Comparison of ENCODE assay signal across 18 cellular contexts in genomic region chr6:33591633-33592032, GRCh38. TPM values are rescaled to one million over a fixed set of nuclear protein-coding genes. Genes with fewer than 3 reads are reported as not detected.
DNase-seq lines count a peak whose midpoint lies in the region; ATAC-seq and TF ChIP-seq lines count a peak whose summit lies in the region.
"Had no signal": no experiment of that assay in that cellular context is flagged by ENCODE, and none has a peak within 500 bp of the region (broad histone marks: within the 10 kb centered on the region; RNA-seq: fewer than 3 reads in every experiment).

No MANE protein-coding gene starts in this region.

- H3K9me2 ChIP-seq in PC-3 (replicated peaks; ENCODE audit: low read length) = no peaks in the 10 kb centered on the region

- H3K4me2 ChIP-seq in PC-3 (ENCODE audit: low read length) = no peak overlapping the region

- no peaks in the 10 kb centered on the region for H3K9me3 ChIP-seq in CD4-positive, alpha-beta T cell (ENCODE audit: control insufficient read depth, low read length)
- H3K9me3 ChIP-seq in PC-3 (ENCODE audit: low read length) = no peaks in the 10 kb centered on the region
- no peaks in the 10 kb centered on the region for H3K9me3 ChIP-seq in esophagus squamous epithelium
- no peaks in the 10 kb centered on the region for H3K9me3 ChIP-seq in skeletal muscle tissue (ENCODE audit: control insufficient read depth in 3 of 3, low read length in 3 of 3)
- H3K9me3 ChIP-seq: mucosa of descending colon had no signal

- POLR2A ChIA-PET in CD4-positive, alpha-beta T cell (lab: Charles Lee) = interaction anchor here (0.9 to 2.0 kb wide), 3 partner anchors 21 to 102 kb away, joined by 3 to 6 read pairs (median 4); no protein-coding TSS in a partner anchor
- POLR2A ChIA-PET in PC-3 (lab: Charles Lee; ENCODE audit: unreplicated experiment) = no interaction called here

- no peaks in the 10 kb centered on the region for H3K27me3 ChIP-seq in CD4-positive, alpha-beta T cell (ENCODE audit: control insufficient read depth, insufficient read depth, low read length)
- H3K27me3 ChIP-seq in PC-3 (ENCODE audit: low read length) (no peaks in the 10 kb centered on the region), esophagus squamous epithelium (peaks cover 0 to 13% (median 0%) of the 10 kb centered on the region in 4 donors), skeletal muscle tissue (ENCODE audit: control insufficient read depth in 3 of 3, insufficient read depth in 3 of 3, low read length in 3 of 3) (no peaks in the 10 kb centered on the region)

- no peak for DNase-seq in CD4-positive, alpha-beta T cell
- DNase-seq in PC-3 (no peak), esophagus squamous epithelium (lab: John Stamatoyannopoulos, UW) (no peak), NCI-H1436 (lab: John Stamatoyannopoulos, UW) (no peak), midbrain (lab: John Stamatoyannopoulos, UW) (no peak), GM19240 (ENCODE audit: insufficient read length, low spot score) (no peak)
- DNase-seq: activated CD8-positive, alpha-beta memory T cell treated with anti-CD3 and anti-CD28 coated beads for 24 hours; activated effector memory CD4-positive, alpha-beta T cell treated with Interleukin-2 at 50 U/mL for 16 hours; anterior cingulate cortex; DMS153; glutamatergic neuron; mucosa of descending colon; NCI-H187 treated with DMSO at 0.1 percent for 48 hours; NCI-H524; stimulated activated CD4-positive, alpha-beta T cell treated with anti-CD3 and anti-CD28 coated beads, Interleukin-12 subunit alpha, Interleukin-12 subunit beta, amount 100 ng/mL, for 4 hours had no signal

- H3K79me2 ChIP-seq in PC-3 (ENCODE audit: low read length) = no peaks in the 10 kb centered on the region

- H3K4me1 ChIP-seq in PC-3 (ENCODE audit: insufficient read depth, low read length) (peaks cover 37% of the 10 kb centered on the region), esophagus squamous epithelium (peaks cover 17 to 38% (median 24%) of the 10 kb centered on the region in 3 donors), skeletal muscle tissue (ENCODE audit: control insufficient read depth in 3 of 3, insufficient read depth in 3 of 3, low read length in 3 of 3) (peaks cover 25 to 36% (median 27%) of the 10 kb centered on the region in 3 donors)

- H3K27ac ChIP-seq in CD4-positive, alpha-beta T cell (ENCODE audit: low read depth, low read length) = no peak overlapping the region
- H3K27ac ChIP-seq in PC-3 (ENCODE audit: low read length) = peak overlapping the region; percentile 93
- H3K27ac ChIP-seq in esophagus squamous epithelium = peak overlapping the region in 3 of 4 donors; percentile 75 to 88 (median 80)
- H3K27ac ChIP-seq in skeletal muscle tissue (ENCODE audit: low read depth, low read length) = peak overlapping the region; percentile 96

- TF ChIP-seq POLR2A in esophagus squamous epithelium (IDR thresholded peaks at IDR 0.05) = no peak

- CTCF ChIA-PET in CD4-positive, alpha-beta T cell (lab: Charles Lee) = interaction anchor here (1.3 kb wide), 1 partner anchor 109 kb away, joined by 6 read pairs; no protein-coding TSS in a partner anchor
- CTCF ChIA-PET in PC-3 (lab: Charles Lee) = no interaction called here

- H3K27ac Mint-ChIP-seq in CD4-positive, alpha-beta T cell = peak overlapping the region; percentile 73

- ATAC-seq in CD4-positive, alpha-beta T cell (ENCODE audit: poor library complexity) = no peak
- ATAC-seq in PC-3 = no peak
- no peak for ATAC-seq in GM21447 (IDR thresholded peaks at IDR 0.05; ENCODE audit: unreplicated experiment)
- ATAC-seq: mucosa of descending colon had no signal

- intact Hi-C loops in CD4-positive, alpha-beta T cell (cut with DNase I, micrococcal nuclease) = no loop called here
- intact Hi-C loops in PC-3 (cut with micrococcal nuclease) = loop anchor here (2.0 kb wide), 1 partner anchor 41 kb away; no protein-coding TSS in a partner anchor
- intact Hi-C loops in esophagus squamous epithelium (cut with DNase I) = no loop called here

- H3K4me3 Mint-ChIP-seq in CD4-positive, alpha-beta T cell = peak overlapping the region; percentile 34

- 95 to 100% methylated on average over 1 to 6 of the region's 9 CpGs for WGBS in esophagus squamous epithelium, 2 donors

- peaks cover 21% of the 10 kb centered on the region for H3K4me1 Mint-ChIP-seq in CD4-positive, alpha-beta T cell (ENCODE audit: low read depth)

- H3K36me3 ChIP-seq in PC-3 (ENCODE audit: low read depth, low read length) (no peaks in the 10 kb centered on the region), esophagus squamous epithelium (no peaks in the 10 kb centered on the region), skeletal muscle tissue (ENCODE audit: control insufficient read depth in 3 of 3, insufficient read depth in 3 of 3, low read length in 3 of 3) (no peaks in the 10 kb centered on the region)

- 0 out of 2 replicates have a peak overlapping the region, but pooled peaks have one; percentile 83 for H3K9ac ChIP-seq in PC-3 (ENCODE audit: low read length)
- peak overlapping the region in 2 of 3 donors; percentile 0 to 53 for H3K9ac ChIP-seq in skeletal muscle tissue (ENCODE audit: low read depth in 1 of 3, low read length in 3 of 3)

- no peak overlapping the region for H2AFZ ChIP-seq in PC-3 (ENCODE audit: low read length)

- no peaks in the 10 kb centered on the region for H3F3A ChIP-seq in PC-3 (ENCODE audit: low read length, unreplicated experiment)

- no peaks in the 10 kb centered on the region for H3K36me3 Mint-ChIP-seq in CD4-positive, alpha-beta T cell (ENCODE audit: low read depth)

- no peaks in the 10 kb centered on the region for H3K9me3 Mint-ChIP-seq in CD4-positive, alpha-beta T cell

- no peaks in the 10 kb centered on the region for H4K20me1 ChIP-seq in PC-3 (ENCODE audit: low read length)

- H3K27me3 Mint-ChIP-seq in CD4-positive, alpha-beta T cell = no peaks in the 10 kb centered on the region

- BruUV-seq in PC-3 (replicated peaks; lab: Mats Ljungman, UMichigan) = no TSS peak

- H3K4me3 ChIP-seq in PC-3 (ENCODE audit: low read length) (no peak overlapping the region), esophagus squamous epithelium (no peak overlapping the region), skeletal muscle tissue (ENCODE audit: low read length in 3 of 3) (no peak overlapping the region)
- H3K4me3 ChIP-seq: coronary artery, mucosa of descending colon had no signal

- no peak for TF ChIP-seq CTCF in CD4-positive, alpha-beta T cell (IDR thresholded peaks at IDR 0.05)
- no peak for TF ChIP-seq CTCF in PC-3 (conservative IDR thresholded peaks at IDR 0.05; ENCODE audit: low read depth, low read length)
- no peak for TF ChIP-seq CTCF in esophagus squamous epithelium (IDR thresholded peaks at IDR 0.05)

RNA-seq across cellular contexts. Expression of gene BAK1, which starts 11.6 kb away (rescaled TPM):
- 10 to 100 TPM; 38.3 to 40.8 TPM for total RNA-seq in CD4-positive, alpha-beta T cell
- total RNA-seq in PC-3 (2014; rRNA removed) (15.1 and 23.7 TPM in 2 replicates), esophagus squamous epithelium (10 to 100 TPM; 14.3 to 26.2 (median 20.0) TPM), skeletal muscle tissue (9.9 TPM)

RNA-seq across cellular contexts. Expression of gene ITPR3, which starts 29.5 kb away (rescaled TPM):
- 10 to 100 TPM; 44.5 to 45.5 TPM for total RNA-seq in CD4-positive, alpha-beta T cell
- total RNA-seq in PC-3 (2014; rRNA removed) (41.8 and 50.6 TPM in 2 replicates), esophagus squamous epithelium (10 to 100 TPM; 21.8 to 39.2 (median 35.3) TPM), skeletal muscle tissue (4.7 TPM)
